ENCODE assay signal across 22 cellular contexts in the genomic region with DNA sequence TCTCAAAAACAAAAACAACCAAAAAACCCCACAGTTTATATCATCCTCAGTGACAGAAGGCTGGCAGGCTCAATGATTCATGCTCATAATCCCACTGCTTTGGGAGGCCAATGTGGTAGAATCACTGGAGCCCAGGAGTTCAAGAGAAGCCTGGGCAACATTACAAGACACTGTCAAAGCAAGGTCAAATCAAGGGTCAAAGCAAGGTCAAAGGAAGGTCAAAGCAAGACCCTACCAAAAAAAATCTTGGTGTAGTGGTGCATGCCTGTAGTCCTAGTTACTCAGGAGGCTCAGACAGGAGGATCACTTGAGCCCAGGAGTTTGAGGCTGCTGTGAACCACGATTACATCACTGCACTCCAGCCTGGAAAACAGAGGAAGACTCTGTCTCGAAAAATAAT. TPM values are rescaled to one million over a fixed set of nuclear protein-coding genes. Genes with fewer than 3 reads are reported as not detected.
DNase-seq lines count a peak whose midpoint lies in the region; ATAC-seq, FAIRE-seq and TF ChIP-seq lines count a peak whose summit lies in the region.
"Had no signal": no experiment of that assay in that cellular context is flagged by ENCODE, and none has a peak within 500 bp of the region (broad histone marks: within the 10 kb centered on the region; RNA-seq: fewer than 3 reads in every experiment).

No MANE protein-coding gene starts in this region.

- H3K9ac ChIP-seq in HepG2 (ENCODE audit: insufficient read depth, low read depth, low read length) (no peak overlapping the region), endodermal cell (ENCODE audit: extremely low read depth, low read length, poor library complexity, severe bottlenecking) (no peak overlapping the region)
- H3K9ac ChIP-seq: BLaER1, GM23248 had no signal

- H3K27me3 ChIP-seq in HepG2 (ENCODE audit: control insufficient read depth in 1 of 2, insufficient read depth in 2 of 2, low read length in 2 of 2), result no peaks in the 10 kb centered on the region
- H3K27me3 ChIP-seq in right lobe of liver, result no peaks in the 10 kb centered on the region
- no peaks in the 10 kb centered on the region for H3K27me3 ChIP-seq in RWPE2 (ENCODE audit: insufficient read depth, poor library complexity, severe bottlenecking)
- H3K27me3 ChIP-seq in endodermal cell (ENCODE audit: control insufficient read depth, insufficient read depth, low read length, poor library complexity, severe bottlenecking), result no peaks in the 10 kb centered on the region
- H3K27me3 ChIP-seq: BLaER1 had no signal

- in situ Hi-C loops in HepG2 (cut with HindIII; ENCODE audit: extremely low pct_ligation_motif_present, low pct_unique_long_range_greater_than_20kb), result no loop called here

- H3K36me3 ChIP-seq in HepG2 (replicated peaks in 1 of 2; ENCODE audit: control insufficient read depth in 1 of 2, insufficient read depth in 2 of 2, low read length in 2 of 2) (no peaks in the 10 kb centered on the region), right lobe of liver (no peaks in the 10 kb centered on the region), RWPE2 (ENCODE audit: low read depth) (no peaks in the 10 kb centered on the region), endodermal cell (ENCODE audit: control insufficient read depth, insufficient read depth, low read length) (no peaks in the 10 kb centered on the region)
- H3K36me3 ChIP-seq: BLaER1 had no signal

- H3K4me2 ChIP-seq in HepG2 (ENCODE audit: low read depth, low read length), result no peak overlapping the region
- H3K4me2 ChIP-seq: BLaER1 had no signal

- intact Hi-C loops in HepG2 (cut with micrococcal nuclease; ENCODE audit: unreplicated experiment) (no loop called here), right lobe of liver (cut with DNase I) (no loop called here), posterior vena cava (cut with DNase I) (no loop called here)

- H3K9me3 ChIP-seq in HepG2 (ENCODE audit: low read length) (no peaks in the 10 kb centered on the region), right lobe of liver (no peaks in the 10 kb centered on the region), RWPE2 (ENCODE audit: severe bottlenecking) (no peaks in the 10 kb centered on the region), endodermal cell (ENCODE audit: control insufficient read depth, low read length) (no peaks in the 10 kb centered on the region)
- H3K9me3 ChIP-seq: BLaER1, Caco-2 had no signal

- no peaks in the 10 kb centered on the region for H4K20me1 ChIP-seq in HepG2 (ENCODE audit: insufficient read depth, low read length)
- H4K20me1 ChIP-seq: BLaER1 had no signal

- TF ChIP-seq EP300 in HepG2 (IDR thresholded peaks at IDR 0.05; ENCODE audit: low read depth in 2 of 2, low read length in 2 of 2) (no peak), HepG2 (CRISPR knock-in tag; IDR thresholded peaks at IDR 0.05; ENCODE audit: borderline replicate concordance) (no peak)

- FAIRE-seq in HepG2 (lab: Jason Lieb, UNC), result no peak
- FAIRE-seq: GM12878, GM19239, H1 had no signal

- H2AFZ ChIP-seq in HepG2 (ENCODE audit: low read length), result no peak overlapping the region
- H2AFZ ChIP-seq: GM23248 had no signal

- CTCF ChIA-PET in HepG2 (lab: Yijun Ruan, JAX; ENCODE audit: low intra/inter-chr PET ratio, low total read pairs), result no interaction called here

- no peak for TF ChIP-seq RAD21 in HepG2 (CRISPR knock-in tag; IDR thresholded peaks at IDR 0.05)

- no peak for ATAC-seq in HepG2
- no peak for ATAC-seq in right lobe of liver
- no peak for ATAC-seq in RWPE2 (ENCODE audit: low read depth)
- ATAC-seq: CD8-positive, alpha-beta T cell; GM12878 had no signal

- H3K4me1 Mint-ChIP-seq in endodermal cell, result no peaks in the 10 kb centered on the region
- H3K4me1 Mint-ChIP-seq: B cell; CD4-positive, CD25-positive, alpha-beta regulatory T cell had no signal

- H3K4me3 Mint-ChIP-seq in endodermal cell, result no peak overlapping the region
- H3K4me3 Mint-ChIP-seq: B cell; CD4-positive, CD25-positive, alpha-beta regulatory T cell; CD8-positive, alpha-beta T cell had no signal

- no peaks in the 10 kb centered on the region for H3K79me2 ChIP-seq in HepG2 (ENCODE audit: insufficient read depth, low read length)

- H3K9me3 Mint-ChIP-seq in endodermal cell, result peaks cover 4% of the 10 kb centered on the region
- H3K9me3 Mint-ChIP-seq: CD4-positive, CD25-positive, alpha-beta regulatory T cell; CD8-positive, alpha-beta T cell had no signal

- H3K27ac ChIP-seq in HepG2 (ENCODE audit: extremely low read length, insufficient read depth, low read length) (no peak overlapping the region), right lobe of liver (no peak overlapping the region), RWPE2 (ENCODE audit: poor library complexity, severe bottlenecking) (no peak overlapping the region), endodermal cell (ENCODE audit: low read depth, low read length) (no peak overlapping the region)
- H3K27ac ChIP-seq: BLaER1, C4-2B, GM23248 had no signal

- 32% methylated on average over 2 of the region's 2 CpGs for WGBS in HepG2 (ENCODE audit: low lambda C conversion rate)
- WGBS in right lobe of liver (ENCODE audit: insufficient coverage, low coverage, low lambda C conversion rate, missing lambda C conversion rate), result 45% methylated on average over 2 of the region's 2 CpGs
- 83 to 95% methylated on average over 2 of the region's 2 CpGs for WGBS in endodermal cell (ENCODE audit: insufficient coverage in 1 of 2, insufficient read length in 1 of 2), 2 experiments

- DNase-seq in HepG2 (ENCODE audit: low spot score) (no peak), right lobe of liver (no peak), RWPE2 (ENCODE audit: low spot score) (peak; percentile 0), posterior vena cava (ENCODE audit: low spot score) (peak; percentile 7), endodermal cell (no peak), SIG-M5 (lab: John Stamatoyannopoulos, UW) (no peak)
- DNase-seq: Caco-2; CD4-positive, CD25-positive, alpha-beta regulatory T cell; CD8-positive, alpha-beta T cell; DMS79; EL; GDM1; GM23248; H7; HCEC 1CT had no signal

- H3K4me3 ChIP-seq in HepG2 (replicated peaks in 1 of 3; ENCODE audit: insufficient read depth in 1 of 3, low read depth in 2 of 3, low read length in 3 of 3) (no peak overlapping the region), right lobe of liver (no peak overlapping the region), RWPE2 (ENCODE audit: severe bottlenecking) (no peak overlapping the region), endodermal cell (ENCODE audit: low read length) (no peak overlapping the region)
- H3K4me3 ChIP-seq: BLaER1, GM12878, GM23248 had no signal

- TF ChIP-seq CTCF in HepG2 (CRISPR knock-in tag; IDR thresholded peaks at IDR 0.05), result no peak
- no peak for TF ChIP-seq CTCF in right lobe of liver (IDR thresholded peaks at IDR 0.05)
- TF ChIP-seq CTCF in RWPE2 (IDR thresholded peaks at IDR 0.05; ENCODE audit: poor library complexity, severe bottlenecking), result no peak
- no peak for TF ChIP-seq CTCF in endodermal cell (conservative IDR thresholded peaks at IDR 0.05)

- no peak overlapping the region for H3K27ac Mint-ChIP-seq in endodermal cell
- H3K27ac Mint-ChIP-seq: B cell; CD8-positive, alpha-beta T cell had no signal

- POLR2A ChIA-PET in HepG2 (lab: Yijun Ruan, JAX), result interaction anchor here (1.2 kb wide), 1 partner anchor 18 kb away, joined by 4 read pairs; the partner anchor contains the start of gene DDX56

- peaks cover 9% of the 10 kb centered on the region for H3K27me3 Mint-ChIP-seq in endodermal cell (ENCODE audit: insufficient read depth)

- H3K36me3 Mint-ChIP-seq in endodermal cell (ENCODE audit: low read depth), result no peaks in the 10 kb centered on the region
- H3K36me3 Mint-ChIP-seq: CD4-positive, CD25-positive, alpha-beta regulatory T cell; CD8-positive, alpha-beta T cell had no signal

- BruUV-seq in HepG2 (replicated peaks; lab: Mats Ljungman, UMichigan), result no TSS peak

- H3K4me1 ChIP-seq in HepG2 (ENCODE audit: insufficient read depth, low read length), result peaks cover 5% of the 10 kb centered on the region
- no peaks in the 10 kb centered on the region for H3K4me1 ChIP-seq in right lobe of liver
- no peaks in the 10 kb centered on the region for H3K4me1 ChIP-seq in RWPE2 (ENCODE audit: insufficient read depth, poor library complexity, severe bottlenecking)
- H3K4me1 ChIP-seq in endodermal cell (ENCODE audit: control insufficient read depth, insufficient read depth, low read length), result no peaks in the 10 kb centered on the region
- H3K4me1 ChIP-seq: BLaER1, Caco-2 had no signal

- no peak for TF ChIP-seq POLR2A in HepG2 (IDR thresholded peaks at IDR 0.05; ENCODE audit: insufficient read depth in 1 of 2, low read depth in 2 of 2, low read length in 2 of 2)
- no peak for TF ChIP-seq POLR2A in right lobe of liver (IDR thresholded peaks at IDR 0.05)

RNA-seq across cellular contexts. Expression of gene NPC1L1, which starts 14.2 kb away (rescaled TPM):
- total RNA-seq in HepG2 (2016; rRNA removed; fragmentation: Illumina TruSeq; extraction: Trizol) (3.8 and 4.8 TPM in 2 replicates), right lobe of liver (10 to 100 TPM; 17.0 to 49.8 (median 21.1) TPM), posterior vena cava (under 1 TPM; 0.14 to 0.23 TPM), endodermal cell (1 to 10 TPM; 2.7 to 3.1 TPM)
- total RNA-seq in HepG2 (2016; cell fraction: cytosol; rRNA removed; fragmentation: Illumina TruSeq; extraction: Trizol; ENCODE audit: low read depth), result 1.9 and 2.0 TPM in 2 replicates
- total RNA-seq in HepG2 (2016; cell fraction: insoluble cytoplasmic fraction; rRNA removed; fragmentation: Illumina TruSeq; extraction: Trizol), result 2.9 and 4.5 TPM in 2 replicates
- 3.9 and 4.0 TPM in 2 replicates for total RNA-seq in HepG2 (2016; cell fraction: membrane; rRNA removed; fragmentation: Illumina TruSeq; extraction: Trizol)
- total RNA-seq in HepG2 (2016; cell fraction: nucleus; rRNA removed; fragmentation: Illumina TruSeq; extraction: Trizol), result 10.5 and 11.9 TPM in 2 replicates
- 14.5 and 26.6 TPM in 2 replicates for polyA plus RNA-seq in HepG2 (2011; rRNA removed)
- 10.4 and 11.4 TPM in 2 replicates for polyA plus RNA-seq in HepG2 (2011; cell fraction: cytosol; rRNA removed)
- polyA plus RNA-seq in HepG2 (2011; cell fraction: nucleus; rRNA removed), result 72.5 and 82.9 TPM in 2 replicates
- 14.5 and 17.3 TPM in 2 replicates for polyA plus RNA-seq in HepG2 (2012)
- polyA plus RNA-seq in HepG2 (2016; cell fraction: cytosol; fragmentation: Illumina TruSeq; extraction: Trizol; ENCODE audit: low read depth), result 2.2 and 2.7 TPM in 2 replicates
- 4.9 and 6.8 TPM in 2 replicates for polyA plus RNA-seq in HepG2 (2016; cell fraction: insoluble cytoplasmic fraction; fragmentation: Illumina TruSeq; extraction: Trizol; ENCODE audit: low read depth)
- 4.3 TPM in 2 replicates for polyA plus RNA-seq in HepG2 (2016; cell fraction: membrane; fragmentation: Illumina TruSeq; extraction: Trizol; ENCODE audit: low read depth)
- 43.1 and 46.9 TPM in 2 replicates for polyA plus RNA-seq in HepG2 (2016; cell fraction: nucleus; fragmentation: Illumina TruSeq; extraction: Trizol; ENCODE audit: insufficient read depth, low read depth)
- polyA minus RNA-seq in HepG2 (2011; rRNA and poly(A)+ RNA removed; ENCODE audit: low replicate concordance), result 0.19 and 29.3 TPM in 2 replicates
- 9.6 and 11.7 TPM in 2 replicates for polyA minus RNA-seq in HepG2 (2011; cell fraction: cytosol; rRNA and poly(A)+ RNA removed)
- 16.9 and 24.6 TPM in 2 replicates for polyA minus RNA-seq in HepG2 (2011; cell fraction: nucleus; rRNA and poly(A)+ RNA removed)
- polyA plus RNA-seq in endodermal cell (2013, experiment 1 of 2), result 0.85 TPM
- 0.70 TPM for polyA plus RNA-seq in endodermal cell (2013, experiment 2 of 2)
- total RNA-seq: A172, B cell, GM12878, GM23248, H7 had no signal
- polyA plus RNA-seq: GM23248 had no signal

RNA-seq across cellular contexts. Expression of gene DDX56, which starts 18.4 kb away (rescaled TPM):
- total RNA-seq in HepG2 (2016; rRNA removed; fragmentation: Illumina TruSeq; extraction: Trizol) (105 and 120 TPM in 2 replicates), right lobe of liver (10 to 100 TPM; 31.8 to 42.2 (median 36.5) TPM), posterior vena cava (10 to 100 TPM; 33.9 to 40.2 TPM), endodermal cell (10 to 100 TPM; 73.6 to 79.2 TPM)
- 15.2 and 16.6 TPM in 2 replicates for total RNA-seq in HepG2 (2016; cell fraction: cytosol; rRNA removed; fragmentation: Illumina TruSeq; extraction: Trizol; ENCODE audit: low read depth)
- 109 and 123 TPM in 2 replicates for total RNA-seq in HepG2 (2016; cell fraction: insoluble cytoplasmic fraction; rRNA removed; fragmentation: Illumina TruSeq; extraction: Trizol)
- 29.3 and 30.6 TPM in 2 replicates for total RNA-seq in HepG2 (2016; cell fraction: membrane; rRNA removed; fragmentation: Illumina TruSeq; extraction: Trizol)
- 97.6 and 120 TPM in 2 replicates for total RNA-seq in HepG2 (2016; cell fraction: nucleus; rRNA removed; fragmentation: Illumina TruSeq; extraction: Trizol)
- 82.6 and 106 TPM in 2 replicates for polyA plus RNA-seq in HepG2 (2011; rRNA removed)
- 53.6 and 58.7 TPM in 2 replicates for polyA plus RNA-seq in HepG2 (2011; cell fraction: cytosol; rRNA removed)
- polyA plus RNA-seq in HepG2 (2011; cell fraction: nucleus; rRNA removed), result 231 and 242 TPM in 2 replicates
- 45.8 and 68.4 TPM in 2 replicates for polyA plus RNA-seq in HepG2 (2012)
- 11.3 and 12.0 TPM in 2 replicates for polyA plus RNA-seq in HepG2 (2016; cell fraction: cytosol; fragmentation: Illumina TruSeq; extraction: Trizol; ENCODE audit: low read depth)
- polyA plus RNA-seq in HepG2 (2016; cell fraction: insoluble cytoplasmic fraction; fragmentation: Illumina TruSeq; extraction: Trizol; ENCODE audit: low read depth), result 83.4 and 100 TPM in 2 replicates
- 18.2 and 23.9 TPM in 2 replicates for polyA plus RNA-seq in HepG2 (2016; cell fraction: membrane; fragmentation: Illumina TruSeq; extraction: Trizol; ENCODE audit: low read depth)
- 214 and 219 TPM in 2 replicates for polyA plus RNA-seq in HepG2 (2016; cell fraction: nucleus; fragmentation: Illumina TruSeq; extraction: Trizol; ENCODE audit: insufficient read depth, low read depth)
- 168 and 202 TPM in 2 replicates for polyA minus RNA-seq in HepG2 (2011; rRNA and poly(A)+ RNA removed; ENCODE audit: low replicate concordance)
- 27.9 and 30.7 TPM in 2 replicates for polyA minus RNA-seq in HepG2 (2011; cell fraction: cytosol; rRNA and poly(A)+ RNA removed)
- 96.8 and 111 TPM in 2 replicates for polyA minus RNA-seq in HepG2 (2011; cell fraction: nucleus; rRNA and poly(A)+ RNA removed)
- polyA plus RNA-seq in endodermal cell (2013, experiment 1 of 2), result 66.7 TPM
- polyA plus RNA-seq in endodermal cell (2013, experiment 2 of 2), result 57.5 TPM

RNA-seq across cellular contexts. Expression of gene TMED4, which starts 26.7 kb away (rescaled TPM):
- 39.2 and 81.4 TPM in 2 replicates for total RNA-seq in HepG2 (2016; rRNA removed; fragmentation: Illumina TruSeq; extraction: Trizol)
- 13.7 and 14.2 TPM in 2 replicates for total RNA-seq in HepG2 (2016; cell fraction: cytosol; rRNA removed; fragmentation: Illumina TruSeq; extraction: Trizol; ENCODE audit: low read depth)
- total RNA-seq in HepG2 (2016; cell fraction: insoluble cytoplasmic fraction; rRNA removed; fragmentation: Illumina TruSeq; extraction: Trizol), result 42.8 and 80.9 TPM in 2 replicates
- total RNA-seq in HepG2 (2016; cell fraction: membrane; rRNA removed; fragmentation: Illumina TruSeq; extraction: Trizol), result 36.3 and 40.4 TPM in 2 replicates
- 71.9 and 87.9 TPM in 2 replicates for total RNA-seq in HepG2 (2016; cell fraction: nucleus; rRNA removed; fragmentation: Illumina TruSeq; extraction: Trizol)
- polyA plus RNA-seq in HepG2 (2011; rRNA removed), result 109 and 113 TPM in 2 replicates
- 120 and 141 TPM in 2 replicates for polyA plus RNA-seq in HepG2 (2011; cell fraction: cytosol; rRNA removed)
- 144 and 146 TPM in 2 replicates for polyA plus RNA-seq in HepG2 (2011; cell fraction: nucleus; rRNA removed)
- 68.1 and 72.3 TPM in 2 replicates for polyA plus RNA-seq in HepG2 (2012)
- polyA plus RNA-seq in HepG2 (2016; cell fraction: cytosol; fragmentation: Illumina TruSeq; extraction: Trizol; ENCODE audit: low read depth), result 11.1 and 15.6 TPM in 2 replicates
- polyA plus RNA-seq in HepG2 (2016; cell fraction: insoluble cytoplasmic fraction; fragmentation: Illumina TruSeq; extraction: Trizol; ENCODE audit: low read depth), result 38.9 and 40.8 TPM in 2 replicates
- 25.9 and 27.2 TPM in 2 replicates for polyA plus RNA-seq in HepG2 (2016; cell fraction: membrane; fragmentation: Illumina TruSeq; extraction: Trizol; ENCODE audit: low read depth)
- 141 and 156 TPM in 2 replicates for polyA plus RNA-seq in HepG2 (2016; cell fraction: nucleus; fragmentation: Illumina TruSeq; extraction: Trizol; ENCODE audit: insufficient read depth, low read depth)
- polyA minus RNA-seq in HepG2 (2011; rRNA and poly(A)+ RNA removed; ENCODE audit: low replicate concordance), result 175 and 196 TPM in 2 replicates
- polyA minus RNA-seq in HepG2 (2011; cell fraction: cytosol; rRNA and poly(A)+ RNA removed), result 60.9 and 63.0 TPM in 2 replicates
- 51.1 and 68.9 TPM in 2 replicates for polyA minus RNA-seq in HepG2 (2011; cell fraction: nucleus; rRNA and poly(A)+ RNA removed)
- total RNA-seq in right lobe of liver, result 10 to 100 TPM; 32.5 to 91.1 (median 41.7) TPM
- 10 to 100 TPM; 50.3 to 52.5 TPM for total RNA-seq in posterior vena cava
- total RNA-seq in endodermal cell, result 100 to 1,000 TPM in 1 of 2 donors, 10 to 100 TPM in 1; 75.4 to 109 TPM
- 105 TPM for polyA plus RNA-seq in endodermal cell (2013, experiment 1 of 2)
- 95.6 TPM for polyA plus RNA-seq in endodermal cell (2013, experiment 2 of 2)

RNA-seq across cellular contexts. Expression of gene OGDH, which starts 51.1 kb away (rescaled TPM):
- total RNA-seq in HepG2 (2016; rRNA removed; fragmentation: Illumina TruSeq; extraction: Trizol) (25.4 and 28.1 TPM in 2 replicates), right lobe of liver (10 to 100 TPM; 46.6 to 63.2 (median 55.8) TPM), posterior vena cava (100 to 1,000 TPM; 123 to 132 TPM), endodermal cell (10 to 100 TPM; 82.5 to 96.0 TPM)
- total RNA-seq in HepG2 (2016; cell fraction: cytosol; rRNA removed; fragmentation: Illumina TruSeq; extraction: Trizol; ENCODE audit: low read depth), result 6.3 and 7.6 TPM in 2 replicates
- 21.2 and 24.9 TPM in 2 replicates for total RNA-seq in HepG2 (2016; cell fraction: insoluble cytoplasmic fraction; rRNA removed; fragmentation: Illumina TruSeq; extraction: Trizol)
- 6.7 and 7.3 TPM in 2 replicates for total RNA-seq in HepG2 (2016; cell fraction: membrane; rRNA removed; fragmentation: Illumina TruSeq; extraction: Trizol)
- 19.2 and 20.7 TPM in 2 replicates for total RNA-seq in HepG2 (2016; cell fraction: nucleus; rRNA removed; fragmentation: Illumina TruSeq; extraction: Trizol)
- polyA plus RNA-seq in HepG2 (2011; rRNA removed), result 17.4 and 19.9 TPM in 2 replicates
- 19.4 and 21.4 TPM in 2 replicates for polyA plus RNA-seq in HepG2 (2011; cell fraction: cytosol; rRNA removed)
- 31.0 and 32.6 TPM in 2 replicates for polyA plus RNA-seq in HepG2 (2011; cell fraction: nucleus; rRNA removed)
- 17.8 and 24.0 TPM in 2 replicates for polyA plus RNA-seq in HepG2 (2012)
- 1.4 and 1.7 TPM in 2 replicates for polyA plus RNA-seq in HepG2 (2016; cell fraction: cytosol; fragmentation: Illumina TruSeq; extraction: Trizol; ENCODE audit: low read depth)
- 16.1 and 22.3 TPM in 2 replicates for polyA plus RNA-seq in HepG2 (2016; cell fraction: insoluble cytoplasmic fraction; fragmentation: Illumina TruSeq; extraction: Trizol; ENCODE audit: low read depth)
- 2.9 and 3.9 TPM in 2 replicates for polyA plus RNA-seq in HepG2 (2016; cell fraction: membrane; fragmentation: Illumina TruSeq; extraction: Trizol; ENCODE audit: low read depth)
- polyA plus RNA-seq in HepG2 (2016; cell fraction: nucleus; fragmentation: Illumina TruSeq; extraction: Trizol; ENCODE audit: insufficient read depth, low read depth), result 18.6 and 20.7 TPM in 2 replicates
- 69.1 and 136 TPM in 2 replicates for polyA minus RNA-seq in HepG2 (2011; rRNA and poly(A)+ RNA removed; ENCODE audit: low replicate concordance)
- 32.5 and 32.6 TPM in 2 replicates for polyA minus RNA-seq in HepG2 (2011; cell fraction: cytosol; rRNA and poly(A)+ RNA removed)
- polyA minus RNA-seq in HepG2 (2011; cell fraction: nucleus; rRNA and poly(A)+ RNA removed), result 23.3 and 31.3 TPM in 2 replicates
- 42.6 TPM for polyA plus RNA-seq in endodermal cell (2013, experiment 1 of 2)
- 42.7 TPM for polyA plus RNA-seq in endodermal cell (2013, experiment 2 of 2)

Comparison
In these comparisons a context has a peak if more than half of its experiments do, and no peak if none do; other contexts are left out.
1. DNase-seq: peak in RWPE2 (single experiment) and posterior vena cava (single experiment); none in HepG2 (single experiment), right lobe of liver (0 of 3), endodermal cell (single experiment) and SIG-M5 (single experiment).